In genomic region chr3:46883252-46884185, GRCh38 we compare ENCODE assay signal across 8 cellular contexts. TPM values are rescaled to one million over a fixed set of nuclear protein-coding genes. Genes with fewer than 3 reads are reported as not detected.
DNase-seq lines count a peak whose midpoint lies in the region; ATAC-seq, FAIRE-seq and TF ChIP-seq lines count a peak whose summit lies in the region.

No MANE protein-coding gene starts in this region.

- peaks cover 10% of the 10 kb centered on the region for H3K4me1 ChIP-seq in SJSA1 (replicated peaks)
- H3K4me1 ChIP-seq in pancreas = peaks cover 0 to 4% (median 3%) of the 10 kb centered on the region in 3 donors
- no peaks in the 10 kb centered on the region for H3K4me1 ChIP-seq in small intestine (ENCODE audit: control insufficient read depth in 2 of 2, insufficient read depth in 1 of 2, low read depth in 1 of 2, low read length in 1 of 2)

- ATAC-seq in pancreas (peak; percentile 57 to 75 (median 62)), HG03432 (IDR thresholded peaks at IDR 0.05; ENCODE audit: unreplicated experiment) (no peak), HG03097 (IDR thresholded peaks at IDR 0.05; ENCODE audit: low FRiP score, unreplicated experiment) (no peak), HG02798 (IDR thresholded peaks at IDR 0.05; ENCODE audit: poor library complexity, unreplicated experiment) (no peak)

- no peak for TF ChIP-seq CTCF in fibroblast of the aortic adventitia (IDR thresholded peaks at IDR 0.05; ENCODE audit: insufficient read depth, low read length)
- TF ChIP-seq CTCF in pancreas (IDR thresholded peaks at IDR 0.05) = no peak

- H3K4me3 ChIP-seq in SJSA1 (peak overlapping the region; percentile 22; the same call in 1 of the 2 replicates), fibroblast of the aortic adventitia (ENCODE audit: low read depth, low read length) (no peak overlapping the region), pancreas (peak overlapping the region in 3 of 4 donors; percentile 33 to 55 (median 35)), small intestine (ENCODE audit: low read depth in 1 of 2, low read length in 2 of 2) (peak overlapping the region in 1 of 2 donors; percentile 34)

- peak; percentile 41 for DNase-seq in ELR (ENCODE audit: low read depth)
- DNase-seq in SJSA1 (ENCODE audit: low read depth in 1 of 2, low spot score in 2 of 2) = no peak
- peak; percentile 14 for DNase-seq in fibroblast of the aortic adventitia (ENCODE audit: low read depth)
- no peak for DNase-seq in pancreas
- DNase-seq in small intestine = no peak

- WGBS in pancreas, 2 donors = 9 to 26% methylated on average over 28 to 62 of the region's 66 CpGs
- 5 to 17% (median 7%) methylated on average over 22 to 65 of the region's 66 CpGs for WGBS in small intestine, 3 donors

- no peaks in the 10 kb centered on the region for H3K9me3 ChIP-seq in SJSA1 (replicated peaks)
- H3K9me3 ChIP-seq in pancreas = no peaks in the 10 kb centered on the region
- H3K9me3 ChIP-seq in small intestine (ENCODE audit: control insufficient read depth, low read depth) = no peaks in the 10 kb centered on the region

- H3K27ac ChIP-seq in SJSA1 (no peak overlapping the region), pancreas (no peak overlapping the region), small intestine (ENCODE audit: low read depth in 1 of 2, low read length in 1 of 2) (no peak overlapping the region)

- intact Hi-C loops in pancreas (cut with DNase I) = no loop called here

- FAIRE-seq in pancreas (lab: Jason Lieb, UNC) (no peak), small intestine (lab: Jason Lieb, UNC) (no peak)

- H3K36me3 ChIP-seq in SJSA1 = no peaks in the 10 kb centered on the region
- H3K36me3 ChIP-seq in pancreas = no peaks in the 10 kb centered on the region
- H3K36me3 ChIP-seq in small intestine (ENCODE audit: control insufficient read depth in 2 of 2, insufficient read depth in 2 of 2, low read length in 2 of 2) = no peaks in the 10 kb centered on the region

- peaks cover 38% of the 10 kb centered on the region for H3K27me3 ChIP-seq in SJSA1 (replicated peaks)
- H3K27me3 ChIP-seq in pancreas = peaks cover 0 to 4% (median 0%) of the 10 kb centered on the region in 4 donors
- peaks cover 3 to 10% of the 10 kb centered on the region in 2 donors for H3K27me3 ChIP-seq in small intestine (ENCODE audit: control insufficient read depth in 2 of 2, insufficient read depth in 2 of 2, low read length in 2 of 2)

RNA-seq across cellular contexts. Expression of gene PTH1R, which starts 6.0 kb away (rescaled TPM):
- total RNA-seq in SJSA1 (2014; rRNA removed; shearing (Covaris generic)) = not detected in 2 replicates
- total RNA-seq in fibroblast of the aortic adventitia (ENCODE audit: low replicate concordance) = 0.16 TPM in 1 of 2 replicates, not detected in the other
- 1 to 10 TPM in 4 of 6 donors, under 1 TPM in 2; 0.49 to 2.9 (median 1.3) TPM for total RNA-seq in pancreas
- 10 to 100 TPM; 32.0 to 34.8 TPM for polyA plus RNA-seq in pancreas
- polyA plus RNA-seq in small intestine = 1 to 10 TPM in 2 of 3 donors, under 1 TPM in 1; 0.67 to 5.4 (median 1.6) TPM

RNA-seq across cellular contexts. Expression of gene MYL3, which starts 20.3 kb away (rescaled TPM):
- not detected in 2 replicates for total RNA-seq in SJSA1 (2014; rRNA removed; shearing (Covaris generic))
- total RNA-seq in fibroblast of the aortic adventitia (ENCODE audit: low replicate concordance) = not detected in 2 replicates
- total RNA-seq in pancreas = 1 to 10 TPM in 1 of 6 donors, under 1 TPM in 3, not detected in 2; 0.26 to 2.4 (median 0.37) TPM
- 1 to 10 TPM; 1.0 to 2.5 TPM for polyA plus RNA-seq in pancreas
- polyA plus RNA-seq in small intestine = 10 to 100 TPM in 1 of 3 donors, 1 to 10 TPM in 2; 1.4 to 81.6 (median 9.2) TPM

Comparison
In these comparisons a context has a peak if more than half of its experiments do, and no peak if none do; other contexts are left out.
1. DNase-seq: peak in ELR (single experiment) and fibroblast of the aortic adventitia (single experiment); none in SJSA1 (0 of 2), pancreas (0 of 6) and small intestine (single experiment).
2. ATAC-seq: peak in pancreas (4 of 4); none in HG03432 (single experiment), HG03097 (single experiment) and HG02798 (single experiment).